19 cellular contexts compared by ENCODE assay signal in the genomic region with DNA sequence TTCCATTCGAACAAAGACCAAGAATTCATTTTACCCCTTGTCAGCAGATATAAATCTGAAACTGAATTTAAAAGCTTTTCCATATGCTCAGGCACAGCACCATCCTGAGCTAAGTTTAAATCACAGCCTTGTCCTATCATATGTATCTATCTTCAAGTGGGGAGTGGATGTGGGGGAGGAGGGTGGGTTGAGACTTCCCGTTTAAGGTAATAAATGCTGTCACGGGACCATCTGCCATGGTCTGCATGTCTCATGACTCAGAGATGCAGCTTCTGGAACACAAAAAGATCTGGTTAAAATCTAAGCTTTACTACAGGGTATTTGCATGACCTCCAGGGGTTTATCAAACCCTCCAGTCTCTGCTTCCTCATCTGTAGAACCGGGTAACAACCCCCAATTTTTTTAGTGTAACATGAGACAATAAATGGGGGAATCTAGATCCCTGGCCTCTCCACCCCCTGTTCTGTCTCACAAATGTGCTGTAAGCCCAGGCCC.
"Had no signal": no experiment of that assay in that cellular context is flagged by ENCODE, and none has a peak within 500 bp of the region (broad histone marks: within the 10 kb centered on the region; RNA-seq: fewer than 3 reads in every experiment).

No MANE protein-coding gene starts in this region.

- H3K27ac ChIP-seq: brain microvascular endothelial cell, coronary artery, spleen, upper lobe of left lung had no signal

- FAIRE-seq: keratinocyte had no signal

- H3K9me3 ChIP-seq: spleen, upper lobe of left lung had no signal

- H3K4me1 Mint-ChIP-seq: central memory CD8-positive, alpha-beta T cell; memory B cell; natural killer cell; stimulated activated naive CD8-positive, alpha-beta T cell treated with anti-CD3 and anti-CD28 coated beads, Interleukin-15, amount 100 ng/mL, for 72 hours had no signal

- H3K4me1 ChIP-seq: spleen, upper lobe of left lung had no signal

- H3K27me3 ChIP-seq: brain microvascular endothelial cell, spleen, upper lobe of left lung had no signal

- H3K27me3 Mint-ChIP-seq: central memory CD8-positive, alpha-beta T cell; memory B cell; progenitor cell of endocrine pancreas; stimulated activated naive CD8-positive, alpha-beta T cell treated with anti-CD3 and anti-CD28 coated beads, Interleukin-15, amount 100 ng/mL, for 72 hours had no signal

- H3K4me3 ChIP-seq: coronary artery, spleen, upper lobe of left lung had no signal

- H3K36me3 Mint-ChIP-seq: memory B cell, natural killer cell had no signal

- H3K27ac Mint-ChIP-seq: memory B cell; natural killer cell; progenitor cell of endocrine pancreas; stimulated activated naive CD8-positive, alpha-beta T cell treated with anti-CD3 and anti-CD28 coated beads, Interleukin-15, amount 100 ng/mL, for 72 hours had no signal

- H3K36me3 ChIP-seq: brain microvascular endothelial cell, spleen, upper lobe of left lung had no signal

- H3K4me3 Mint-ChIP-seq: central memory CD8-positive, alpha-beta T cell; memory B cell; natural killer cell; stimulated activated naive CD8-positive, alpha-beta T cell treated with anti-CD3 and anti-CD28 coated beads, Interleukin-15, amount 100 ng/mL, for 72 hours had no signal

- ATAC-seq: activated CD4-positive, CD25-positive, alpha-beta regulatory T cell treated with anti-CD3 and anti-CD28 coated beads, Interleukin-2, amount 50 U/mL, for 24 hours; esophagus mucosa; left ventricle myocardium superior; natural killer cell; sciatic nerve; stimulated activated naive CD8-positive, alpha-beta T cell treated with anti-CD3 and anti-CD28 coated beads, Interleukin-15, amount 100 ng/mL, for 72 hours had no signal

- DNase-seq: activated naive CD4-positive, alpha-beta T cell treated with Interleukin-2 at 50 U/mL for 16 hours; activated T-cell treated with anti-CD3 and anti-CD28 coated beads for 4 hours; brain microvascular endothelial cell; hippocampal formation; left ventricle myocardium superior; natural killer cell; nucleus accumbens; spleen; stimulated activated naive CD8-positive, alpha-beta T cell treated with anti-CD3 and anti-CD28 coated beads, Interleukin-15, amount 100 ng/mL, for 72 hours; T-helper 9 cell; upper lobe of left lung had no signal
